ENCODE assay signal across 33 cellular contexts in the genomic region with DNA sequence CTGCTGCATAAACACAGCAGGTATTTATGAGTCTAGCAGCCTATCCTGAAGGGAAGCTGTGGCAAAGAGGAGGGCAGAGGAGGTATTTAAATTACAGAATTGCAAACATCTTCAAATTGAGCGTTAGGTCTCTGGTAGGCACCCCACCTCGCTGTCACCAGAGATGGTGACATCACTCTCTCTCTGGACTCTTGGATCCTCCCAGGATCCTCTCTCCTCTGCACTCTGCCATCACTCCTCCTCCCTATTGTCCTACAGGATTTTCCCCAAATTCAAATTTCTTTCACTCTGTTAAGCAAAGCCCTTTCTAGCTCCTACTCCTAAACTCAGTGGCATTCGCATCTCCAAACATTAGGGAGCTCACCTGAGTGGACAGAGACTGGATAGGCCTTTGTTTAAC. TPM values are rescaled to one million over a fixed set of nuclear protein-coding genes. Genes with fewer than 3 reads are reported as not detected.
"Had no signal": no experiment of that assay in that cellular context is flagged by ENCODE, and none has a peak within 500 bp of the region (broad histone marks: within the 10 kb centered on the region; RNA-seq: fewer than 3 reads in every experiment).

No MANE protein-coding gene starts in this region.

- H3K27ac Mint-ChIP-seq: activated CD4-positive, alpha-beta memory T cell treated with anti-CD3 and anti-CD28 coated beads for 36 hours; activated CD4-positive, alpha-beta T cell treated with anti-CD3 and anti-CD28 coated beads for 36 hours; activated CD4-positive, alpha-beta T cell treated with anti-CD3 and anti-CD28 coated beads, Interleukin-2, amount 10 ng/mL, durations not matched to agents 24 days and 14 days; activated CD8-positive, alpha-beta memory T cell treated with anti-CD3 and anti-CD28 coated beads, Interleukin-2, amount 10 ng/mL, durations not matched to agents 7 days and 5 days; activated CD8-positive, alpha-beta T cell treated with anti-CD3 and anti-CD28 coated beads, Interleukin-2, amount 10 ng/mL, durations not matched to agents 7 days and 5 days; activated naive CD8-positive, alpha-beta T cell; activated naive CD8-positive, alpha-beta T cell treated with anti-CD3 and anti-CD28 coated beads, Interleukin-2, amount 50 U/mL, for 24 hours; activated T-helper 1 cell treated with anti-CD3 and anti-CD28 coated beads, Interleukin-12 subunit alpha, Interleukin-12 subunit beta, Interleukin-2, Interleukin-4 antibody, amounts not matched to agents 30 ng/mL and 10 ng/mL and 1 ng/mL, durations not matched to agents 14 hours and 24 hours and 36 hours; activated T-helper 2 cell treated with anti-CD3 and anti-CD28 coated beads, Interferon-gamma antibody, Interleukin-2, Interleukin-4, amounts not matched to agents 10 μg/mL and 5 μg/mL and 100 μg/mL, durations not matched to agents 14 hours and 24 hours and 36 hours; dendritic cell treated with granulocyte-macrophage colony-stimulating factor and Interleukin-4, amounts not matched to agents 40 ng/mL and 50 ng/mL, for 4 days; effector memory CD8-positive, alpha-beta T cell had no signal

- H3K36me3 ChIP-seq: adrenal gland, cardiac muscle cell, esophagus muscularis mucosa, gastrocnemius medialis had no signal

- H3K36me3 Mint-ChIP-seq: activated CD4-positive, alpha-beta memory T cell treated with anti-CD3 and anti-CD28 coated beads for 36 hours; activated CD8-positive, alpha-beta memory T cell treated with anti-CD3 and anti-CD28 coated beads, Interleukin-2, amount 10 ng/mL, durations not matched to agents 7 days and 5 days; activated naive CD8-positive, alpha-beta T cell had no signal

- H3K27me3 ChIP-seq: body of pancreas, gastrocnemius medialis had no signal

- H3K9me3 Mint-ChIP-seq: activated CD4-positive, alpha-beta memory T cell treated with anti-CD3 and anti-CD28 coated beads for 36 hours; activated CD4-positive, alpha-beta T cell treated with anti-CD3 and anti-CD28 coated beads, Interleukin-2, amount 10 ng/mL, durations not matched to agents 24 days and 14 days; activated naive CD8-positive, alpha-beta T cell treated with anti-CD3 and anti-CD28 coated beads, Interleukin-2, amount 50 U/mL, for 24 hours; activated T-helper 1 cell treated with anti-CD3 and anti-CD28 coated beads, Interleukin-12 subunit alpha, Interleukin-12 subunit beta, Interleukin-2, Interleukin-4 antibody, amounts not matched to agents 30 ng/mL and 10 ng/mL and 1 ng/mL, durations not matched to agents 14 hours and 24 hours and 36 hours; activated T-helper 2 cell treated with anti-CD3 and anti-CD28 coated beads, Interferon-gamma antibody, Interleukin-2, Interleukin-4, amounts not matched to agents 10 μg/mL and 5 μg/mL and 100 μg/mL, durations not matched to agents 14 hours and 24 hours and 36 hours; central memory CD8-positive, alpha-beta T cell; dendritic cell treated with granulocyte-macrophage colony-stimulating factor and Interleukin-4, amounts not matched to agents 40 ng/mL and 50 ng/mL, for 4 days; effector memory CD8-positive, alpha-beta T cell had no signal

- H3K27ac ChIP-seq: adrenal gland, body of pancreas, cardiac muscle cell, coronary artery, esophagus muscularis mucosa, foreskin keratinocyte had no signal

- H3K4me3 Mint-ChIP-seq: activated CD4-positive, alpha-beta memory T cell treated with anti-CD3 and anti-CD28 coated beads for 36 hours; activated CD4-positive, alpha-beta T cell treated with anti-CD3 and anti-CD28 coated beads for 36 hours; activated CD4-positive, alpha-beta T cell treated with anti-CD3 and anti-CD28 coated beads, Interleukin-2, amount 10 ng/mL, durations not matched to agents 24 days and 14 days; activated CD8-positive, alpha-beta memory T cell treated with anti-CD3 and anti-CD28 coated beads, Interleukin-2, amount 10 ng/mL, durations not matched to agents 7 days and 5 days; activated CD8-positive, alpha-beta T cell treated with anti-CD3 and anti-CD28 coated beads, Interleukin-2, amount 10 ng/mL, durations not matched to agents 7 days and 5 days; activated naive CD8-positive, alpha-beta T cell; activated naive CD8-positive, alpha-beta T cell treated with anti-CD3 and anti-CD28 coated beads, Interleukin-2, amount 50 U/mL, for 24 hours; activated T-helper 1 cell treated with anti-CD3 and anti-CD28 coated beads, Interleukin-12 subunit alpha, Interleukin-12 subunit beta, Interleukin-2, Interleukin-4 antibody, amounts not matched to agents 30 ng/mL and 10 ng/mL and 1 ng/mL, durations not matched to agents 14 hours and 24 hours and 36 hours; central memory CD8-positive, alpha-beta T cell; dendritic cell treated with granulocyte-macrophage colony-stimulating factor and Interleukin-4, amounts not matched to agents 40 ng/mL and 50 ng/mL, for 4 days; effector memory CD8-positive, alpha-beta T cell had no signal

- H3K9me3 ChIP-seq: adrenal gland, body of pancreas, esophagus muscularis mucosa, gastrocnemius medialis had no signal

- H3K4me1 Mint-ChIP-seq: activated CD4-positive, alpha-beta T cell treated with anti-CD3 and anti-CD28 coated beads for 36 hours; activated CD4-positive, alpha-beta T cell treated with anti-CD3 and anti-CD28 coated beads, Interleukin-2, amount 10 ng/mL, durations not matched to agents 24 days and 14 days; activated CD8-positive, alpha-beta memory T cell treated with anti-CD3 and anti-CD28 coated beads, Interleukin-2, amount 10 ng/mL, durations not matched to agents 7 days and 5 days; activated naive CD8-positive, alpha-beta T cell treated with anti-CD3 and anti-CD28 coated beads, Interleukin-2, amount 50 U/mL, for 24 hours; central memory CD8-positive, alpha-beta T cell had no signal

- ATAC-seq: activated CD4-positive, alpha-beta T cell treated with anti-CD3 and anti-CD28 coated beads for 36 hours; activated CD8-positive, alpha-beta memory T cell treated with anti-CD3 and anti-CD28 coated beads, Interleukin-2, amount 10 ng/mL, durations not matched to agents 7 days and 5 days; activated CD8-positive, alpha-beta T cell treated with anti-CD3 and anti-CD28 coated beads, Interleukin-2, amount 10 ng/mL, durations not matched to agents 7 days and 5 days; activated naive CD8-positive, alpha-beta T cell treated with anti-CD3 and anti-CD28 coated beads, Interleukin-2, amount 50 U/mL, for 24 hours; body of pancreas; effector memory CD8-positive, alpha-beta T cell; foreskin keratinocyte had no signal

- H3K4me3 ChIP-seq: adrenal gland, body of pancreas, cardiac muscle cell, coronary artery, dorsolateral prefrontal cortex, esophagus muscularis mucosa, gastrocnemius medialis had no signal

- DNase-seq: activated CD4-positive, alpha-beta memory T cell treated with anti-CD3 and anti-CD28 coated beads for 36 hours; activated CD4-positive, alpha-beta T cell treated with anti-CD3 and anti-CD28 coated beads for 36 hours; activated CD4-positive, alpha-beta T cell treated with anti-CD3 and anti-CD28 coated beads, Interleukin-2, amount 10 ng/mL, durations not matched to agents 24 days and 14 days; activated CD4-positive, CD25-positive, alpha-beta regulatory T cell; activated CD4-positive, CD25-positive, alpha-beta regulatory T cell treated with anti-CD3 and anti-CD28 coated beads, Interleukin-2, amount 50 U/mL, for 72 hours; activated CD8-positive, alpha-beta memory T cell treated with anti-CD3 and anti-CD28 coated beads, Interleukin-2, amount 10 ng/mL, durations not matched to agents 7 days and 5 days; activated CD8-positive, alpha-beta memory T cell treated with anti-CD3 and anti-CD28 coated beads, Interleukin-2, amount 50 U/mL, for 4 hours; activated CD8-positive, alpha-beta T cell treated with anti-CD3 and anti-CD28 coated beads, Interleukin-2, amount 10 ng/mL, durations not matched to agents 7 days and 5 days; activated gamma-delta T cell treated with Interleukin-2 at 50 U/mL for 16 hours; activated naive CD4-positive, alpha-beta T cell treated with anti-CD3 and anti-CD28 coated beads, Interleukin-2, amount 50 U/mL, for 16 hours; activated naive CD4-positive, alpha-beta T cell treated with Interleukin-2 at 50 U/mL for 16 hours; activated naive CD8-positive, alpha-beta T cell treated with anti-CD3 and anti-CD28 coated beads, Interleukin-2, amount 50 U/mL, for 24 hours; activated T-cell treated with anti-CD3 and anti-CD28 coated beads, Interleukin-2, amount 50 U/mL, for 1 hour; activated T-cell treated with anti-CD3 and anti-CD28 coated beads, Interleukin-2, amount 50 U/mL, for 48 hours; adrenal gland; amygdala; aorta; body of pancreas; dorsolateral prefrontal cortex; effector memory CD8-positive, alpha-beta T cell; erythroblast; foreskin keratinocyte; gastrocnemius medialis; glutamatergic neuron; T-helper 2 cell had no signal

- H3K4me1 ChIP-seq: adrenal gland, body of pancreas, esophagus muscularis mucosa, foreskin keratinocyte had no signal

RNA-seq across cellular contexts. Expression of gene PLEKHD1, which starts 6.7 kb away (rescaled TPM):
- total RNA-seq: activated T-helper 1 cell treated with anti-CD3 and anti-CD28 coated beads, Interleukin-12 subunit alpha, Interleukin-12 subunit beta, Interleukin-2, Interleukin-4 antibody, amounts not matched to agents 30 ng/mL and 10 ng/mL and 1 ng/mL, durations not matched to agents 14 hours and 24 hours and 36 hours; foreskin keratinocyte had no signal
- polyA plus RNA-seq: foreskin keratinocyte had no signal
